In genomic region chr1:24914226-24915069, GRCh38 we compare ENCODE assay signal across 1 cellular context.
TF ChIP-seq lines count a peak whose summit lies in the region.

No MANE protein-coding gene starts in this region.

TF ChIP-seq in IMR-90, 13 proteins besides CTCF, POLR2A, EP300 and RAD21 (continued from another document):
- TF ChIP-seq CHD1 (IDR thresholded peaks at IDR 0.05; ENCODE audit: low read depth, low read length), result no peak
- no peak for TF ChIP-seq RCOR1 (IDR thresholded peaks at IDR 0.05; ENCODE audit: insufficient replicate concordance, low read length)
